Comparison of ENCODE assay signal across 11 cellular contexts in genomic region chr17:50195196-50195865, GRCh38. TPM values are rescaled to one million over a fixed set of nuclear protein-coding genes. Genes with fewer than 3 reads are reported as not detected.
DNase-seq lines count a peak whose midpoint lies in the region; ATAC-seq and TF ChIP-seq lines count a peak whose summit lies in the region.
"Had no signal": no experiment of that assay in that cellular context is flagged by ENCODE, and none has a peak within 500 bp of the region (broad histone marks: within the 10 kb centered on the region; RNA-seq: fewer than 3 reads in every experiment).

No MANE protein-coding gene starts in this region.

- no peak overlapping the region for H3K27ac ChIP-seq in right cardiac atrium (ENCODE audit: low read length)

- H3K27me3 Mint-ChIP-seq in stimulated activated naive B cell treated with anti-CD40 and anti-IgM and Interleukin-4, amounts not matched to agents 10 μg/mL and 1 μg/mL and 100 μg/mL, for 72 hours, result peaks cover 6 to 13% of the 10 kb centered on the region in 2 donors

- WGBS in right cardiac atrium, result 65% methylated on average over 12 of the region's 12 CpGs

- no peak overlapping the region for H3K4me3 ChIP-seq in GM12875 (ENCODE audit: low read depth, low read length)
- peak overlapping the region; percentile 92 for H3K4me3 ChIP-seq in adipocyte (ENCODE audit: low read length)
- H3K4me3 ChIP-seq in right cardiac atrium (ENCODE audit: low read length), result no peak overlapping the region

- H3K36me3 ChIP-seq in adipocyte (ENCODE audit: control insufficient read depth, insufficient read depth, low read length, severe bottlenecking), result peaks cover 86% of the 10 kb centered on the region

- H3K27ac Mint-ChIP-seq in stimulated activated naive B cell treated with anti-CD40 and anti-IgM and Interleukin-4, amounts not matched to agents 10 μg/mL and 1 μg/mL and 100 μg/mL, for 72 hours, result peak overlapping the region; percentile 52

- H3K4me1 ChIP-seq in adipocyte (ENCODE audit: control insufficient read depth, insufficient read depth, low read length), result peaks cover 67% of the 10 kb centered on the region
- no peaks in the 10 kb centered on the region for H3K4me1 ChIP-seq in right cardiac atrium (ENCODE audit: control insufficient read depth, insufficient read depth, low read length)

- TF ChIP-seq CTCF in GM12875 (IDR thresholded peaks at IDR 0.05; ENCODE audit: borderline replicate concordance, insufficient read depth, low read depth, low read length), result peak; percentile 31; the same call in 1 of the 2 replicates

- H3K27me3 ChIP-seq in adipocyte (replicated peaks; ENCODE audit: control insufficient read depth, insufficient read depth, low read length), result no peaks in the 10 kb centered on the region
- no peaks in the 10 kb centered on the region for H3K27me3 ChIP-seq in right cardiac atrium (ENCODE audit: control insufficient read depth, insufficient read depth)

- peaks cover 0 to 1% of the 10 kb centered on the region in 2 donors for H3K36me3 Mint-ChIP-seq in stimulated activated naive B cell treated with anti-CD40 and anti-IgM and Interleukin-4, amounts not matched to agents 10 μg/mL and 1 μg/mL and 100 μg/mL, for 72 hours

- intact Hi-C loops in right cardiac atrium (cut with DNase I), result loop anchor here in 1 of 4 donors (10.0 kb wide), 1 partner anchor 61 kb away; the partner anchor contains the start of gene SAMD14

- no peak for ATAC-seq in right cardiac atrium
- no peak for ATAC-seq in stimulated activated naive B cell treated with anti-CD40 and anti-IgM and Interleukin-4, amounts not matched to agents 10 μg/mL and 1 μg/mL and 100 μg/mL, for 72 hours (replicated peaks)
- ATAC-seq in GM19395 (IDR thresholded peaks at IDR 0.05; ENCODE audit: unreplicated experiment), result no peak
- ATAC-seq: activated T-cell treated with anti-CD3 and anti-CD28 coated beads, Interleukin-2, amount 50 U/mL, for 4 hours; stimulated activated naive CD8-positive, alpha-beta T cell treated with anti-CD3 and anti-CD28 coated beads, Interleukin-15, amount 100 ng/mL, for 72 hours had no signal

- H3K9me3 Mint-ChIP-seq in stimulated activated naive B cell treated with anti-CD40 and anti-IgM and Interleukin-4, amounts not matched to agents 10 μg/mL and 1 μg/mL and 100 μg/mL, for 72 hours, result no peaks in the 10 kb centered on the region
- H3K9me3 Mint-ChIP-seq: activated T-cell treated with anti-CD3 and anti-CD28 coated beads, Interleukin-2, amount 50 U/mL, for 4 hours; stimulated activated naive CD8-positive, alpha-beta T cell treated with anti-CD3 and anti-CD28 coated beads, Interleukin-15, amount 100 ng/mL, for 72 hours had no signal

- H3K9me3 ChIP-seq in adipocyte (ENCODE audit: control insufficient read depth, low read length), result no peaks in the 10 kb centered on the region
- H3K9me3 ChIP-seq in right cardiac atrium (ENCODE audit: control insufficient read depth, low read length), result no peaks in the 10 kb centered on the region

- DNase-seq in adipocyte (ENCODE audit: low read depth) (peak; percentile 61), right cardiac atrium (peak in 2 of 3 donors; percentile 52), CD1c-positive myeloid dendritic cell (ENCODE audit: extremely low spot score) (no peak), cerebellum (ENCODE audit: low spot score) (no peak)
- DNase-seq in stimulated activated naive B cell treated with anti-CD40 and anti-IgM and Interleukin-4, amounts not matched to agents 10 μg/mL and 1 μg/mL and 100 μg/mL, for 72 hours, result no peak
- DNase-seq: activated T-cell treated with anti-CD3 and anti-CD28 coated beads, Interleukin-2, amount 50 U/mL, for 4 hours; DMS153; stimulated activated naive CD8-positive, alpha-beta T cell treated with anti-CD3 and anti-CD28 coated beads, Interleukin-15, amount 100 ng/mL, for 72 hours had no signal

- no peak overlapping the region for H3K4me3 Mint-ChIP-seq in stimulated activated naive B cell treated with anti-CD40 and anti-IgM and Interleukin-4, amounts not matched to agents 10 μg/mL and 1 μg/mL and 100 μg/mL, for 72 hours
- H3K4me3 Mint-ChIP-seq: activated T-cell treated with anti-CD3 and anti-CD28 coated beads, Interleukin-2, amount 50 U/mL, for 4 hours had no signal

- peak overlapping the region; percentile 100 for H3K9ac ChIP-seq in adipocyte (ENCODE audit: low read length)

- H3K4me1 Mint-ChIP-seq in stimulated activated naive B cell treated with anti-CD40 and anti-IgM and Interleukin-4, amounts not matched to agents 10 μg/mL and 1 μg/mL and 100 μg/mL, for 72 hours, result peaks cover 43 to 60% of the 10 kb centered on the region in 2 donors

RNA-seq across cellular contexts. Expression of gene COL1A1, which starts 6.1 kb away (rescaled TPM):
- 100 to 1,000 TPM in 1 of 4 donors, 10 to 100 TPM in 3; 58.4 to 138 (median 74.3) TPM for total RNA-seq in right cardiac atrium
- polyA plus RNA-seq in right cardiac atrium, result 24.8 TPM
- 61.2 TPM for total RNA-seq in cerebellum

RNA-seq across cellular contexts. Expression of gene SGCA, which starts 29.5 kb away (rescaled TPM):
- total RNA-seq in right cardiac atrium, result 100 to 1,000 TPM; 127 to 150 (median 133) TPM
- polyA plus RNA-seq in right cardiac atrium, result 156 TPM
- not detected for total RNA-seq in cerebellum
- total RNA-seq: activated T-cell treated with anti-CD3 and anti-CD28 coated beads, Interleukin-2, amount 50 U/mL, for 4 hours; RPMI7951 had no signal

RNA-seq across cellular contexts. Expression of gene PPP1R9B, which starts 44.9 kb away (rescaled TPM):
- 10 to 100 TPM; 33.2 to 40.7 (median 36.1) TPM for total RNA-seq in right cardiac atrium
- 26.5 TPM for polyA plus RNA-seq in right cardiac atrium
- total RNA-seq in cerebellum, result 29.1 TPM

Comparison
In these comparisons a context has a peak if more than half of its experiments do, and no peak if none do; other contexts are left out.
1. DNase-seq: peak in adipocyte (single experiment) and right cardiac atrium (2 of 3); none in stimulated activated naive B cell treated with anti-CD40 and anti-IgM and Interleukin-4, amounts not matched to agents 10 μg/mL and 1 μg/mL and 100 μg/mL, for 72 hours (single experiment), CD1c-positive myeloid dendritic cell (single experiment) and cerebellum (single experiment).
2. RNA of gene SGCA, which starts 29.5 kb away (total RNA-seq): 127 to 150 TPM in right cardiac atrium; not detected in cerebellum (single experiment); every median in the first group is over 100 times any median in the second.